Comparison of ENCODE assay signal across 17 cellular contexts in the genomic region with DNA sequence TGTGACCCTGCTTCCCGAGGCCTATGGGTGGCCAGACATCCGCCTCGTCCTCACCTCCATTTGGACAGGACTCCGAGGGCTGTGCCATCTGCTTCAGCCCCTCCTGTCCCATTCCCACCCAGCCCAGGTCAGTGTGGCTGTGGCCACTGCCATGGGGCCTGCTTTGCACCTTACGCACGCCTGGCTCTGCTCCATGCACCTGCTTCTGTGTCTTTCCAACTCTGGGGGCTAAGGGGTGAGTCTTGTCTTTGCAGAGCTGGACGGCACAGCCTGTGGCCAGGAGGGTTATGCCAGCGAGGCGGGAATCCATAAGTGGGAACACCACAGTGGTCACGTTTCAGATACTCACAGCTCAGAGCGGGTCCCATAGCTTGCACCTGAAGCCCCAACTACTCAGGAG. TPM values are rescaled to one million over a fixed set of nuclear protein-coding genes. Genes with fewer than 3 reads are reported as not detected.
A peak's percentile ranks its signal among the peaks of the same experiment; 100 is the strongest.
DNase-seq lines count a peak whose midpoint lies in the region; ATAC-seq, FAIRE-seq and TF ChIP-seq lines count a peak whose summit lies in the region.
"Had no signal": no experiment of that assay in that cellular context is flagged by ENCODE, and none has a peak within 500 bp of the region (broad histone marks: within the 10 kb centered on the region; RNA-seq: fewer than 3 reads in every experiment).

No MANE protein-coding gene starts in this region.

- peak overlapping the region; percentile 99 for H2AK5ac ChIP-seq in trophoblast cell (ENCODE audit: low read length)

- peaks cover 29 to 33% of the 10 kb centered on the region in 2 experiments for H3K4me1 ChIP-seq in trophoblast cell (ENCODE audit: control insufficient read depth in 1 of 2, insufficient read depth in 2 of 2, low read length in 2 of 2)

- TF ChIP-seq CTCF in D721Med (IDR thresholded peaks at IDR 0.05; ENCODE audit: insufficient read depth, missing control alignments) (no peak), WTC11 (IDR thresholded peaks at IDR 0.05) (no peak), neural crest cell (conservative IDR thresholded peaks at IDR 0.05) (no peak), Calu3 (IDR thresholded peaks at IDR 0.05; ENCODE audit: unreplicated experiment) (no peak)

- H3K9me3 Mint-ChIP-seq in WTC11 (no peaks in the 10 kb centered on the region; the same call in 1 of the 2 replicates), neural crest cell (no peaks in the 10 kb centered on the region), Calu3 (ENCODE audit: low read depth, unreplicated experiment) (no peaks in the 10 kb centered on the region)
- H3K9me3 Mint-ChIP-seq: CD4-positive, alpha-beta T cell; HFFc6; IgD-negative memory B cell had no signal

- no peak overlapping the region for H3K4me3 Mint-ChIP-seq in WTC11
- peak overlapping the region; percentile 49 for H3K4me3 Mint-ChIP-seq in neural crest cell
- no peak overlapping the region for H3K4me3 Mint-ChIP-seq in Calu3 (ENCODE audit: low read depth, unreplicated experiment)
- H3K4me3 Mint-ChIP-seq: B cell; CD4-positive, alpha-beta T cell; HFFc6; IgD-negative memory B cell had no signal

- peaks cover 37% of the 10 kb centered on the region for H3K79me1 ChIP-seq in trophoblast cell (ENCODE audit: low read length)

- H3K36me3 Mint-ChIP-seq in WTC11 (peaks cover 6% of the 10 kb centered on the region), neural crest cell (ENCODE audit: low read depth) (peaks cover 3% of the 10 kb centered on the region), Calu3 (ENCODE audit: insufficient read depth, unreplicated experiment) (peaks cover 23% of the 10 kb centered on the region)
- H3K36me3 Mint-ChIP-seq: IgD-negative memory B cell had no signal

- H3K4me2 ChIP-seq in trophoblast cell (ENCODE audit: low read length): no peak overlapping the region

- no peak overlapping the region for H3K9ac ChIP-seq in trophoblast cell (ENCODE audit: low read length)

- H4K12ac ChIP-seq in trophoblast cell (ENCODE audit: low read depth, low read length): peak overlapping the region; percentile 87

- peak overlapping the region; percentile 97 for H3K18ac ChIP-seq in trophoblast cell (ENCODE audit: low read length)

- H3K9me3 ChIP-seq in trophoblast cell (ENCODE audit: insufficient read depth, low read depth, low read length): peaks cover 4% of the 10 kb centered on the region
- H3K9me3 ChIP-seq: HAP-1 had no signal

- H3K4me3 ChIP-seq in trophoblast cell (ENCODE audit: low read depth, low read length): peak overlapping the region; percentile 16
- H3K4me3 ChIP-seq: HAP-1 had no signal

- WGBS in trophoblast cell (ENCODE audit: extremely low coverage, insufficient coverage, insufficient read length): no CpG with 5 or more reads among the region's 11 CpGs

- peak overlapping the region; percentile 99 for H2BK12ac ChIP-seq in trophoblast cell (ENCODE audit: low read length)

- no TSS peak for BruUV-seq in Calu3 (replicated peaks; lab: Mats Ljungman, UMichigan)

- H2BK120ac ChIP-seq in trophoblast cell (ENCODE audit: insufficient read depth, low read length, poor library complexity): peak overlapping the region; percentile 99

- H3K79me2 ChIP-seq in trophoblast cell (ENCODE audit: control insufficient read depth, insufficient read depth, low read length, poor library complexity): peaks cover 11% of the 10 kb centered on the region

- H3K27me3 Mint-ChIP-seq in WTC11 (ENCODE audit: low read depth) (no peaks in the 10 kb centered on the region), neural crest cell (ENCODE audit: low read depth) (no peaks in the 10 kb centered on the region), Calu3 (ENCODE audit: unreplicated experiment) (no peaks in the 10 kb centered on the region)
- H3K27me3 Mint-ChIP-seq: B cell; CD4-positive, alpha-beta T cell; IgD-negative memory B cell had no signal

- H3K14ac ChIP-seq in trophoblast cell (ENCODE audit: low read length): peak overlapping the region; percentile 96

- peak overlapping the region; percentile 100 for H4K91ac ChIP-seq in trophoblast cell (ENCODE audit: low read depth, low read length)

- FAIRE-seq in D721Med (lab: Jason Lieb, UNC): no peak
- FAIRE-seq: H1 had no signal

- no peak for ATAC-seq in WTC11

- CTCF ChIA-PET in WTC11 (lab: Charles Lee): no interaction called here
- CTCF ChIA-PET in Calu3 (lab: Charles Lee): no interaction called here

- H3K27ac ChIP-seq in trophoblast cell (ENCODE audit: low read depth, low read length): peak overlapping the region; percentile 96

- peak overlapping the region; percentile 95 for H4K8ac ChIP-seq in trophoblast cell (ENCODE audit: low read depth, low read length)

- POLR2A ChIA-PET in WTC11 (lab: Charles Lee): no interaction called here

- H3K4ac ChIP-seq in trophoblast cell (ENCODE audit: low read depth, low read length): peak overlapping the region; percentile 80

- H3K4me1 Mint-ChIP-seq in WTC11 (no peaks in the 10 kb centered on the region), neural crest cell (peaks cover 3% of the 10 kb centered on the region), Calu3 (ENCODE audit: low read depth, unreplicated experiment) (peaks cover 7% of the 10 kb centered on the region)

- peak overlapping the region; percentile 94 for H2BK5ac ChIP-seq in trophoblast cell (ENCODE audit: low read depth, low read length, poor library complexity)

- no peaks in the 10 kb centered on the region for H3K27me3 ChIP-seq in trophoblast cell (ENCODE audit: insufficient read depth, low read length)

- intact Hi-C loops in Calu3 (cut with micrococcal nuclease; ENCODE audit: unreplicated experiment): no loop called here

- H3K36me3 ChIP-seq in trophoblast cell (ENCODE audit: control insufficient read depth in 1 of 2, insufficient read depth in 2 of 2, low read length in 2 of 2): peaks cover 47 to 48% of the 10 kb centered on the region in 2 experiments

- H3K23ac ChIP-seq in trophoblast cell (ENCODE audit: low read length): no peak overlapping the region

- H2AFZ ChIP-seq in trophoblast cell (ENCODE audit: insufficient read depth, low read length, poor library complexity): no peak overlapping the region

- peak; percentile 18 for DNase-seq in D721Med (ENCODE audit: insufficient read length, low spot score)
- no peak for DNase-seq in WTC11 (ENCODE audit: low spot score)
- DNase-seq in neural crest cell (ENCODE audit: low read depth, low spot score): no peak
- DNase-seq in trophoblast cell: no peak
- no peak for DNase-seq in AG08396 (ENCODE audit: low spot score)
- no peak for DNase-seq in Calu3
- DNase-seq in NCI-H69 (lab: John Stamatoyannopoulos, UW): no peak
- DNase-seq: ACHN; C1 segment of cervical spinal cord; CD4-positive, alpha-beta T cell; GF-D8; HFFc6 had no signal

- H3K27ac Mint-ChIP-seq in WTC11 (no peak overlapping the region), neural crest cell (ENCODE audit: unreplicated experiment) (no peak overlapping the region), Calu3 (ENCODE audit: unreplicated experiment) (no peak overlapping the region)
- H3K27ac Mint-ChIP-seq: B cell; CD4-positive, alpha-beta T cell; HFFc6; IgD-negative memory B cell had no signal

TF ChIP-seq in WTC11, 78 proteins besides CTCF, POLR2A, EP300 and RAD21:
- TF ChIP-seq ATF1 (CRISPR knock-in tag; IDR thresholded peaks at IDR 0.05) (no peak), ZNF121 (CRISPR knock-in tag; IDR thresholded peaks at IDR 0.05) (0 out of 2 replicates have a peak, but pooled peaks have one; percentile 3)

RNA-seq across cellular contexts. Expression of gene ZNF554, which starts 5.2 kb away (rescaled TPM):
- total RNA-seq in WTC11 (2021): 5.7 to 6.2 TPM (median 6.1 TPM) in 3 replicates
- 8.6 and 9.0 TPM in 2 replicates for total RNA-seq in neural crest cell
- polyA plus RNA-seq in trophoblast cell (2013): 4.9 and 5.0 TPM in 2 replicates
- 4.3 and 4.9 TPM in 2 replicates for total RNA-seq in Calu3 (2022)

RNA-seq across cellular contexts. Expression of gene ZNF555, which starts 26.8 kb away (rescaled TPM):
- total RNA-seq in WTC11 (2021) (6.6 to 7.2 TPM (median 6.6 TPM) in 3 replicates), neural crest cell (10.5 and 11.4 TPM in 2 replicates), Calu3 (2022) (3.8 and 5.7 TPM in 2 replicates)
- polyA plus RNA-seq in trophoblast cell (2013): 3.9 and 4.1 TPM in 2 replicates

RNA-seq across cellular contexts. Expression of gene THOP1, which starts 29.1 kb away (rescaled TPM):
- total RNA-seq in WTC11 (2021) (165 to 181 TPM (median 176 TPM) in 3 replicates), neural crest cell (171 and 173 TPM in 2 replicates), Calu3 (2022) (85.9 and 86.2 TPM in 2 replicates)
- 71.6 and 74.6 TPM in 2 replicates for polyA plus RNA-seq in trophoblast cell (2013)

RNA-seq across cellular contexts. Expression of gene SGTA, which starts 31.4 kb away (rescaled TPM):
- 89.3 to 91.2 TPM (median 89.4 TPM) in 3 replicates for total RNA-seq in WTC11 (2021)
- 89.9 and 95.1 TPM in 2 replicates for total RNA-seq in neural crest cell
- polyA plus RNA-seq in trophoblast cell (2013): 104 and 107 TPM in 2 replicates
- 44.7 and 48.3 TPM in 2 replicates for total RNA-seq in Calu3 (2022)

RNA-seq across cellular contexts. Expression of gene ZNF556, which starts 52.7 kb away (rescaled TPM):
- total RNA-seq in WTC11 (2021) (0.02 to 0.11 TPM in 2 of 3 replicates, not detected in the other), neural crest cell (0.05 TPM in 2 replicates), Calu3 (2022) (not detected in 2 replicates)
- polyA plus RNA-seq in trophoblast cell (2013): 0.01 TPM in 2 replicates
- total RNA-seq: A172; B cell; CD4-positive, alpha-beta T cell; H1; HFFc6 had no signal
- polyA plus RNA-seq: H1, IgD-negative memory B cell had no signal
